In genomic region chr1:64982134-64982533, GRCh38 we compare ENCODE assay signal across 25 cellular contexts. TPM values are rescaled to one million over a fixed set of nuclear protein-coding genes. Genes with fewer than 3 reads are reported as not detected.
DNase-seq lines count a peak whose midpoint lies in the region; ATAC-seq and TF ChIP-seq lines count a peak whose summit lies in the region.
"Had no signal": no experiment of that assay in that cellular context is flagged by ENCODE, and none has a peak within 500 bp of the region (broad histone marks: within the 10 kb centered on the region; RNA-seq: fewer than 3 reads in every experiment).

No MANE protein-coding gene starts in this region.

- H3K4me3 Mint-ChIP-seq in Caco-2 (ENCODE audit: unreplicated experiment) (peak overlapping the region; percentile 29), nephron (no peak overlapping the region)
- H3K4me3 Mint-ChIP-seq: activated CD4-positive, alpha-beta memory T cell treated with anti-CD3 and anti-CD28 coated beads for 36 hours; CD14-positive monocyte; central memory CD8-positive, alpha-beta T cell; naive B cell; T-helper 17 cell had no signal

- H3K36me3 ChIP-seq in Caco-2 (ENCODE audit: control insufficient read depth, insufficient read depth, low read length), result no peaks in the 10 kb centered on the region
- H3K36me3 ChIP-seq: SJCRH30, WERI-Rb-1 had no signal

- peaks cover 32% of the 10 kb centered on the region for H3K4me1 Mint-ChIP-seq in Caco-2 (ENCODE audit: low read depth, unreplicated experiment)
- peaks cover 5% of the 10 kb centered on the region for H3K4me1 Mint-ChIP-seq in nephron

- H3K4me1 ChIP-seq in Caco-2, result peaks cover 32% of the 10 kb centered on the region
- H3K4me1 ChIP-seq: SJCRH30 had no signal

- no peaks in the 10 kb centered on the region for H3K9me3 ChIP-seq in Caco-2
- H3K9me3 ChIP-seq: lower lobe of right lung, SJCRH30 had no signal

- no TSS peak for BruUV-seq in Caco-2 (replicated peaks; lab: Mats Ljungman, UMichigan)

- H3K27ac Mint-ChIP-seq in Caco-2 (ENCODE audit: unreplicated experiment), result peak overlapping the region; percentile 85
- peak overlapping the region; percentile 2 to 49 (median 40) for H3K27ac Mint-ChIP-seq in nephron
- H3K27ac Mint-ChIP-seq: activated CD4-positive, alpha-beta memory T cell treated with anti-CD3 and anti-CD28 coated beads for 36 hours; CD14-positive monocyte; naive B cell; T-helper 17 cell had no signal

- CTCF ChIA-PET in Caco-2 (lab: Charles Lee), result no interaction called here

- no peak for TF ChIP-seq CTCF in Caco-2 (IDR thresholded peaks at IDR 0.05; ENCODE audit: insufficient read depth in 1 of 2, low read depth in 1 of 2, low read length in 1 of 2, severe bottlenecking in 1 of 2, unreplicated experiment in 1 of 2)
- no peak for TF ChIP-seq CTCF in nephron (IDR thresholded peaks at IDR 0.05; ENCODE audit: unreplicated experiment in 3 of 3)

- H3K9me3 Mint-ChIP-seq in Caco-2 (ENCODE audit: unreplicated experiment), result no peaks in the 10 kb centered on the region
- no peaks in the 10 kb centered on the region for H3K9me3 Mint-ChIP-seq in nephron
- H3K9me3 Mint-ChIP-seq: activated CD4-positive, alpha-beta memory T cell treated with anti-CD3 and anti-CD28 coated beads for 36 hours; central memory CD8-positive, alpha-beta T cell had no signal

- DNase-seq in Caco-2 (no peak), NCI-H69 (lab: John Stamatoyannopoulos, UW) (peak; percentile 71), glomerular visceral epithelial cell (ENCODE audit: extremely low spot score) (peak; percentile 78), SK-N-DZ (ENCODE audit: low spot score) (no peak), NCI-H1092 (lab: John Stamatoyannopoulos, UW) (no peak)
- no peak for DNase-seq in stimulated activated CD8-positive, alpha-beta memory T cell treated with anti-CD3 and anti-CD28 coated beads, Interleukin-4, amount 100 ng/mL, for 48 hours
- DNase-seq: activated CD4-positive, alpha-beta memory T cell treated with anti-CD3 and anti-CD28 coated beads for 36 hours; activated naive CD4-positive, alpha-beta T cell; activated T-cell treated with anti-CD3 and anti-CD28 coated beads, Interleukin-2, amount 50 U/mL, for 1 hour; amniotic stem cell; glutamatergic neuron; lower lobe of right lung; naive B cell; NCI-H2081; NCI-H524; OCI-M1; posterior cingulate gyrus; SJCRH30; stimulated activated CD4-positive, alpha-beta T cell treated with anti-CD3 and anti-CD28 coated beads, Interleukin-2, amount 100 ng/mL, for 48 hours; T-helper 17 cell; WERI-Rb-1 had no signal

- POLR2A ChIA-PET in Caco-2 (lab: Charles Lee), result interaction anchor here (1.2 kb wide), 1 partner anchor 16 kb away, joined by 9 read pairs; the partner anchor contains the start of gene JAK1

- H3K27me3 Mint-ChIP-seq in Caco-2 (ENCODE audit: insufficient read depth, unreplicated experiment) (no peaks in the 10 kb centered on the region), nephron (ENCODE audit: low read depth) (no peaks in the 10 kb centered on the region)
- H3K27me3 Mint-ChIP-seq: activated CD4-positive, alpha-beta memory T cell treated with anti-CD3 and anti-CD28 coated beads for 36 hours; central memory CD8-positive, alpha-beta T cell; naive B cell; T-helper 17 cell had no signal

- H3K36me3 Mint-ChIP-seq in Caco-2 (ENCODE audit: insufficient read depth, unreplicated experiment), result no peaks in the 10 kb centered on the region
- H3K36me3 Mint-ChIP-seq in nephron (ENCODE audit: low read depth), result no peaks in the 10 kb centered on the region
- H3K36me3 Mint-ChIP-seq: activated CD4-positive, alpha-beta memory T cell treated with anti-CD3 and anti-CD28 coated beads for 36 hours; CD14-positive monocyte; naive B cell had no signal

- intact Hi-C loops in Caco-2 (cut with micrococcal nuclease; ENCODE audit: unreplicated experiment), result loop anchor here (2.0 to 5.0 kb wide), 2 partner anchors 15 to 60 kb away; partner anchors contain the start of gene JAK1

- no peaks in the 10 kb centered on the region for H3K27me3 ChIP-seq in Caco-2 (replicated peaks; ENCODE audit: control insufficient read depth, insufficient read depth, low read length)
- H3K27me3 ChIP-seq: SJCRH30 had no signal

- no peak overlapping the region for H3K4me3 ChIP-seq in Caco-2 (ENCODE audit: low read depth, low read length)
- H3K4me3 ChIP-seq: lower lobe of right lung, SJCRH30 had no signal

- no peak for ATAC-seq in GM19395 (IDR thresholded peaks at IDR 0.05; ENCODE audit: unreplicated experiment)
- ATAC-seq: T-helper 17 cell had no signal

RNA-seq across cellular contexts. Expression of gene JAK1, which starts 15.8 kb away (rescaled TPM):
- total RNA-seq in Caco-2 (2022), result 35.5 and 35.7 TPM in 2 replicates
- 12.5 and 14.3 TPM in 2 replicates for polyA plus RNA-seq in SK-N-DZ (2014; cell fraction: cytosol; rRNA removed)
- 8.6 and 11.8 TPM in 2 replicates for polyA plus RNA-seq in SK-N-DZ (2014; cell fraction: nucleus; rRNA removed)

Comparison
In these comparisons a context has a peak if more than half of its experiments do, and no peak if none do; other contexts are left out.
1. DNase-seq: peak in NCI-H69 (single experiment) and glomerular visceral epithelial cell (single experiment); none in Caco-2 (0 of 2), SK-N-DZ (single experiment), stimulated activated CD8-positive, alpha-beta memory T cell treated with anti-CD3 and anti-CD28 coated beads, Interleukin-4, amount 100 ng/mL, for 48 hours (single experiment) and NCI-H1092 (single experiment).